19 cellular contexts compared by ENCODE assay signal in the genomic region with DNA sequence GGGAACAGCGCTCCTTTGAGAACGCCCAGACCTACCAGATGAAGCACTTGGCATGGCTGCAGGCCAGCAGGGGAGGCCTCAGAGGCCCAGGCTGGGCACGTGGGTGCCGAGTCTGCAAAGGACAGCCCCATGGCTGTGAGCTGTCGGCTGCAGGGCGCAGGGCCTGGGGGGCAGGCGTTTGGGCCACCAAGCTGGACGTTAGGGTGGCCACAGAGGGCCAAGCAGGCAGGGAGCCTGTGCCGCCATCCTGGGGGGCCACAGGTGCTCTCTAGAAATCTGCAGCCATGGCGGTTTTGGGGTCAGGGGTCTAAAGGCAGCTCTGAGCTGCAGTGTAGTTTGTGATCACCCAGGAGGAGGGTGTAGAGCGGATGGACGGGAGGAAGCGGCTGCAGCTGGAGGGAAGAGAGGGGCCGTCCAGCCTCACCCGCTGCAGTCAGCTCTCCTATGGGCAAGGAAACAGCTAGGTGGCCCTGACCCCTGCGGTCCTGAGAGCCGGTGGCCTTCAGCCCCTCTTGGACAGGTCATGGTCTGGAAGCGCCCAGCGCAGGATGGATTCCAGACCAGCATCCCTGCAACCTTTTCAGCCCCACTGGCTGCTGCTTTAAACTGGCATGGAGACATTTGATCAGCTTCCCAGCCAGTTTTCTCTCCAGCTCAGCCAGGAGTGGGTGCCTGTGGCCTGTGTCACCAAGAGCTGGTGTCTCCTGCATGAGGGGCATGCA. TPM values are rescaled to one million over a fixed set of nuclear protein-coding genes. Genes with fewer than 3 reads are reported as not detected.
A peak's percentile ranks its signal among the peaks of the same experiment; 100 is the strongest.
DNase-seq lines count a peak whose midpoint lies in the region; ATAC-seq and TF ChIP-seq lines count a peak whose summit lies in the region.
"Had no signal": no experiment of that assay in that cellular context is flagged by ENCODE, and none has a peak within 500 bp of the region (broad histone marks: within the 10 kb centered on the region; RNA-seq: fewer than 3 reads in every experiment).

No MANE protein-coding gene starts in this region.

- H3K4me1 Mint-ChIP-seq in dendritic cell treated with granulocyte-macrophage colony-stimulating factor and Interleukin-4, amounts not matched to agents 40 ng/mL and 50 ng/mL, for 4 days (ENCODE audit: low read depth), result peaks cover 21% of the 10 kb centered on the region
- H3K4me1 Mint-ChIP-seq: GM23338 had no signal

- in situ Hi-C loops in IMR-90 (cut with MboI; ENCODE audit: low sequenced_read_pairs), result no loop called here
- in situ Hi-C loops in mammary epithelial cell (cut with MboI; ENCODE audit: low sequenced_read_pairs in 2 of 2), result no loop called here

- TF ChIP-seq RAD21 in IMR-90 (IDR thresholded peaks at IDR 0.05; ENCODE audit: low read length), result no peak

- H3K56ac ChIP-seq in IMR-90 (ENCODE audit: extremely low read depth, insufficient read depth, low read length), result no peak overlapping the region

- H3K4ac ChIP-seq in IMR-90 (ENCODE audit: low read depth, low read length), result peak overlapping the region; percentile 26; the same call in 1 of the 2 replicates

- dilution Hi-C loops in IMR-90 (cut with HindIII; ENCODE audit: low sequenced_read_pairs, unreplicated experiment), result no loop called here
- dilution Hi-C loops in mammary epithelial cell (cut with HindIII; ENCODE audit: low sequenced_read_pairs), result no loop called here

- H3K14ac ChIP-seq in IMR-90 (replicated peaks; ENCODE audit: low read depth, low read length), result no peak overlapping the region

- WGBS in IMR-90 (ENCODE audit: extremely low coverage in 2 of 2, insufficient read length in 1 of 2), 2 experiments, result 89% methylated on average over 5 of the region's 19 CpGs; no CpG with 5 or more reads in 1 of the 2 experiments
- 92 to 94% methylated on average over 19 of the region's 19 CpGs for WGBS in sigmoid colon, 2 donors
- 99% methylated on average over 12 of the region's 19 CpGs for WGBS in mammary epithelial cell (ENCODE audit: low coverage, missing lambda C conversion rate)

- H3K27ac Mint-ChIP-seq in dendritic cell treated with granulocyte-macrophage colony-stimulating factor and Interleukin-4, amounts not matched to agents 40 ng/mL and 50 ng/mL, for 4 days, result peak overlapping the region; percentile 5
- H3K27ac Mint-ChIP-seq: B cell, GM23338 had no signal

- H2AK5ac ChIP-seq in IMR-90 (ENCODE audit: low read depth, low read length), result no peak overlapping the region

- no peak for DNase-seq in IMR-90
- peak in 1 of 2 donors; percentile 22 for DNase-seq in left lung
- peak; percentile 84 for DNase-seq in sigmoid colon
- no peak for DNase-seq in AG20443 (ENCODE audit: low spot score)
- no peak for DNase-seq in mammary epithelial cell
- DNase-seq in HK-2 (ENCODE audit: unreplicated experiment), result no peak
- no peak for DNase-seq in cerebellar cortex (ENCODE audit: low spot score)
- DNase-seq: CD4-positive, alpha-beta memory T cell; DMS79 treated with DMSO at 0.1 percent for 48 hours; NCI-H1048; NCI-H146; NCI-H2081 treated with DMSO at 0.1 percent for 48 hours; NCI-H524; SHP77; SK-N-SH had no signal

- no peaks in the 10 kb centered on the region for H3K27me3 ChIP-seq in IMR-90 (ENCODE audit: control insufficient read depth, insufficient read depth, low read length)
- H3K27me3 ChIP-seq in left lung, result no peaks in the 10 kb centered on the region
- H3K27me3 ChIP-seq in sigmoid colon, result no peaks in the 10 kb centered on the region
- no peaks in the 10 kb centered on the region for H3K27me3 ChIP-seq in mammary epithelial cell (ENCODE audit: insufficient read depth, low read length)

- H3K4me3 ChIP-seq in IMR-90 (ENCODE audit: insufficient read depth, low read depth, low read length) (no peak overlapping the region), left lung (no peak overlapping the region), sigmoid colon (peak overlapping the region in 1 of 4 donors; percentile 52), mammary epithelial cell (replicated peaks in 1 of 3; ENCODE audit: insufficient read depth in 1 of 3, low read depth in 2 of 3, low read length in 3 of 3) (no peak overlapping the region)
- H3K4me3 ChIP-seq: GM23338 had no signal

- H2BK15ac ChIP-seq in IMR-90 (ENCODE audit: low read depth, low read length), result no peak overlapping the region

- no peak overlapping the region for H2BK120ac ChIP-seq in IMR-90 (ENCODE audit: low read depth, low read length)

- H3K23ac ChIP-seq in IMR-90 (ENCODE audit: low read depth, low read length), result no peak overlapping the region

- H3K27me3 Mint-ChIP-seq in dendritic cell treated with granulocyte-macrophage colony-stimulating factor and Interleukin-4, amounts not matched to agents 40 ng/mL and 50 ng/mL, for 4 days, result no peaks in the 10 kb centered on the region
- H3K27me3 Mint-ChIP-seq: B cell; CD4-positive, alpha-beta memory T cell had no signal

- intact Hi-C loops in IMR-90 (cut with micrococcal nuclease) (no loop called here), left lung (cut with DNase I) (no loop called here), sigmoid colon (cut with DNase I) (loop anchor here (5.0 kb wide), 1 partner anchor 39 kb away; no protein-coding TSS in a partner anchor), mammary epithelial cell (cut with micrococcal nuclease) (no loop called here)
- intact Hi-C loops in dendritic cell treated with granulocyte-macrophage colony-stimulating factor and Interleukin-4, amounts not matched to agents 40 ng/mL and 50 ng/mL, for 4 days (cut with micrococcal nuclease), result no loop called here

- POLR2A ChIA-PET in IMR-90 (lab: Charles Lee; ENCODE audit: unreplicated experiment), result interaction anchor here (0.6 to 1.3 kb wide), 2 partner anchors 11 to 229 kb away, joined by 3 read pairs; a partner anchor contains a TSS

- H3K9me1 ChIP-seq in IMR-90 (ENCODE audit: insufficient read depth, low read length), result peaks cover 15% of the 10 kb centered on the region

- H4K8ac ChIP-seq in IMR-90 (ENCODE audit: low read depth in 2 of 2, low read length in 2 of 2), result no peak overlapping the region

- H2BK5ac ChIP-seq in IMR-90 (ENCODE audit: low read depth, low read length, poor library complexity, severe bottlenecking), result no peak overlapping the region

- no peak overlapping the region for H3K27ac ChIP-seq in IMR-90 (ENCODE audit: insufficient read depth, low read length)
- peak overlapping the region; percentile 13 to 48 for H3K27ac ChIP-seq in left lung
- peak overlapping the region in 3 of 4 donors; percentile 35 to 64 (median 48) for H3K27ac ChIP-seq in sigmoid colon
- no peak overlapping the region for H3K27ac ChIP-seq in mammary epithelial cell (ENCODE audit: insufficient read depth, low read depth, low read length)

- H4K5ac ChIP-seq in IMR-90 (ENCODE audit: low read depth, low read length), result no peak overlapping the region

- TF ChIP-seq CTCF in IMR-90 (conservative IDR thresholded peaks at IDR 0.05; ENCODE audit: low read depth, low read length) (no peak), left lung (IDR thresholded peaks at IDR 0.05) (no peak), sigmoid colon (IDR thresholded peaks at IDR 0.05) (no peak), mammary epithelial cell (conservative IDR thresholded peaks at IDR 0.05 in 1 of 2, IDR thresholded peaks at IDR 0.05 in 1 of 2; ENCODE audit: extremely low read depth in 1 of 2, insufficient read depth in 1 of 2, low read depth in 1 of 2, low read length in 2 of 2) (no peak)

- H3K79me1 ChIP-seq in IMR-90 (ENCODE audit: low read depth in 1 of 2, low read length in 2 of 2), result peaks cover 6 to 49% of the 10 kb centered on the region in 2 experiments

- peaks cover 19% of the 10 kb centered on the region for H3K36me3 Mint-ChIP-seq in dendritic cell treated with granulocyte-macrophage colony-stimulating factor and Interleukin-4, amounts not matched to agents 40 ng/mL and 50 ng/mL, for 4 days (ENCODE audit: low read depth)

- no peak overlapping the region for H4K91ac ChIP-seq in IMR-90 (ENCODE audit: insufficient read depth, low read depth, low read length)

- ATAC-seq in IMR-90 (ENCODE audit: low read depth) (no peak), left lung (no peak)
- ATAC-seq: GM23338, Panc1 had no signal

- TF ChIP-seq EP300 in sigmoid colon (IDR thresholded peaks at IDR 0.05), result no peak

- H3K9ac ChIP-seq in IMR-90 (ENCODE audit: low read depth, low read length), result no peak overlapping the region
- H3K9ac ChIP-seq in mammary epithelial cell (ENCODE audit: insufficient read depth, low read length), result no peak overlapping the region
- H3K9ac ChIP-seq: SK-N-SH had no signal

- CTCF ChIA-PET in IMR-90 (lab: Yijun Ruan, JAX), result interaction anchor here (0.9 kb wide), 1 partner anchor 12 kb away, joined by 3 read pairs; no protein-coding TSS in a partner anchor
- CTCF ChIA-PET in mammary epithelial cell (lab: Charles Lee; ENCODE audit: low non-redundant PET), result no interaction called here

- no peak overlapping the region for H2BK20ac ChIP-seq in IMR-90 (ENCODE audit: low read depth, low read length)

- H3K4me2 ChIP-seq in IMR-90 (ENCODE audit: low read depth, low read length) (no peak overlapping the region), mammary epithelial cell (ENCODE audit: insufficient read depth, low read depth, low read length) (no peak overlapping the region)
- H3K4me2 ChIP-seq: GM23338, SK-N-SH had no signal

- H3K4me3 Mint-ChIP-seq in dendritic cell treated with granulocyte-macrophage colony-stimulating factor and Interleukin-4, amounts not matched to agents 40 ng/mL and 50 ng/mL, for 4 days, result no peak overlapping the region
- H3K4me3 Mint-ChIP-seq: B cell; CD4-positive, alpha-beta memory T cell; GM23338 had no signal

- H4K20me1 ChIP-seq in IMR-90 (ENCODE audit: insufficient read depth, low read length) (peaks cover 11% of the 10 kb centered on the region), mammary epithelial cell (ENCODE audit: insufficient read depth, low read length) (no peaks in the 10 kb centered on the region)

- H3K9me3 Mint-ChIP-seq in dendritic cell treated with granulocyte-macrophage colony-stimulating factor and Interleukin-4, amounts not matched to agents 40 ng/mL and 50 ng/mL, for 4 days, result no peaks in the 10 kb centered on the region
- H3K9me3 Mint-ChIP-seq: CD4-positive, alpha-beta memory T cell; GM23338 had no signal

- H2AK9ac ChIP-seq in IMR-90 (replicated peaks; ENCODE audit: low read depth, low read length, poor library complexity), result peak overlapping the region; percentile 0

- H3K18ac ChIP-seq in IMR-90 (ENCODE audit: low read depth, low read length), result no peak overlapping the region

- H3K9me3 ChIP-seq in IMR-90 (ENCODE audit: control insufficient read depth, insufficient read depth, low read length) (peaks cover 2% of the 10 kb centered on the region; the same call in 1 of the 2 replicates), left lung (peaks cover 0 to 2% of the 10 kb centered on the region in 2 donors), sigmoid colon (no peaks in the 10 kb centered on the region), mammary epithelial cell (replicated peaks; ENCODE audit: insufficient read depth, low read length) (peaks cover 3% of the 10 kb centered on the region)
- H3K9me3 ChIP-seq: SK-N-SH had no signal

- no peak for TF ChIP-seq POLR2A in IMR-90 (IDR thresholded peaks at IDR 0.05; ENCODE audit: low read depth, low read length)
- no peak for TF ChIP-seq POLR2A in sigmoid colon (IDR thresholded peaks at IDR 0.05)

- no TSS peak for BruUV-seq in IMR-90 (replicated peaks; lab: Mats Ljungman, UMichigan)
- no TSS peak for BruUV-seq in mammary epithelial cell (replicated peaks; lab: Mats Ljungman, UMichigan)

- peaks cover 11% of the 10 kb centered on the region for H3K4me1 ChIP-seq in IMR-90 (ENCODE audit: control insufficient read depth, insufficient read depth, low read length)
- H3K4me1 ChIP-seq in left lung, result peaks cover 0 to 32% of the 10 kb centered on the region in 2 donors
- H3K4me1 ChIP-seq in sigmoid colon, result peaks cover 0 to 38% (median 16%) of the 10 kb centered on the region in 4 donors
- peaks cover 2% of the 10 kb centered on the region for H3K4me1 ChIP-seq in mammary epithelial cell (ENCODE audit: insufficient read depth, low read length)

- H3K79me2 ChIP-seq in mammary epithelial cell (ENCODE audit: insufficient read depth, low read length), result peaks cover 26% of the 10 kb centered on the region

- H3K36me3 ChIP-seq in IMR-90 (ENCODE audit: control insufficient read depth, insufficient read depth, low read length), result 0 out of 2 replicates have a peak, but pooled peaks cover 4% of the 10 kb centered on the region
- peaks cover 0 to 6% of the 10 kb centered on the region in 2 donors for H3K36me3 ChIP-seq in left lung
- peaks cover 0 to 9% (median 7%) of the 10 kb centered on the region in 4 donors for H3K36me3 ChIP-seq in sigmoid colon
- no peaks in the 10 kb centered on the region for H3K36me3 ChIP-seq in mammary epithelial cell (ENCODE audit: insufficient read depth, low read length)

- H2AFZ ChIP-seq in IMR-90 (replicated peaks; ENCODE audit: low read length, poor library complexity), result no peak overlapping the region
- no peak overlapping the region for H2AFZ ChIP-seq in mammary epithelial cell (ENCODE audit: low read depth, low read length)
- H2AFZ ChIP-seq: GM23338 had no signal

RNA-seq across cellular contexts. Expression of a gene that starts 11.0 kb away (rescaled TPM):
- total RNA-seq in IMR-90 (2012; rRNA removed) (1.7 and 2.0 TPM in 2 replicates), left lung (10 to 100 TPM; 13.2 to 13.5 TPM), sigmoid colon (10 to 100 TPM in 2 of 4 donors, 1 to 10 TPM in 2; 2.9 to 14.0 (median 7.3) TPM), mammary epithelial cell (1 to 10 TPM; 7.0 to 8.0 TPM)
- polyA plus RNA-seq in IMR-90 (2012; rRNA removed) (2.6 TPM in 2 replicates), sigmoid colon (1 to 10 TPM; 3.7 to 8.0 (median 4.8) TPM), mammary epithelial cell (2.6 TPM)
- polyA plus RNA-seq in IMR-90 (2012; cell fraction: cytosol; rRNA removed), result 3.8 and 4.0 TPM in 2 replicates
- polyA plus RNA-seq in IMR-90 (2012; cell fraction: nucleus; rRNA removed; ENCODE audit: low replicate concordance), result 4.9 and 9.5 TPM in 2 replicates
- 3.0 TPM for polyA minus RNA-seq in mammary epithelial cell

RNA-seq across cellular contexts. Expression of a gene that starts 26.9 kb away (rescaled TPM):
- 1.1 and 1.4 TPM in 2 replicates for total RNA-seq in IMR-90 (2012; rRNA removed)
- 1.7 and 2.6 TPM in 2 replicates for polyA plus RNA-seq in IMR-90 (2012; rRNA removed)
- 1.5 and 2.6 TPM in 2 replicates for polyA plus RNA-seq in IMR-90 (2012; cell fraction: cytosol; rRNA removed)
- polyA plus RNA-seq in IMR-90 (2012; cell fraction: nucleus; rRNA removed; ENCODE audit: low replicate concordance), result 2.1 and 4.8 TPM in 2 replicates
- 1 to 10 TPM; 2.3 to 4.9 TPM for total RNA-seq in left lung
- 1 to 10 TPM; 4.2 to 6.4 (median 4.9) TPM for total RNA-seq in sigmoid colon
- polyA plus RNA-seq in sigmoid colon, result under 1 TPM in 2 of 3 donors, not detected in 1; 0.60 to 0.99 TPM
- total RNA-seq in mammary epithelial cell, result under 1 TPM; 0.33 to 0.47 TPM
- 0.14 TPM for polyA plus RNA-seq in mammary epithelial cell
- polyA minus RNA-seq in mammary epithelial cell, result not detected
- polyA plus RNA-seq: CD4-positive, alpha-beta memory T cell had no signal

RNA-seq across cellular contexts. Expression of a gene that starts 31.2 kb away (rescaled TPM):
- total RNA-seq in IMR-90 (2012; rRNA removed), result 4.1 and 4.2 TPM in 2 replicates
- 9.5 and 10.0 TPM in 2 replicates for polyA plus RNA-seq in IMR-90 (2012; rRNA removed)
- polyA plus RNA-seq in IMR-90 (2012; cell fraction: cytosol; rRNA removed), result 3.6 and 7.2 TPM in 2 replicates
- 69.7 and 96.2 TPM in 2 replicates for polyA plus RNA-seq in IMR-90 (2012; cell fraction: nucleus; rRNA removed; ENCODE audit: low replicate concordance)
- 10 to 100 TPM; 20.3 to 21.2 TPM for total RNA-seq in left lung
- total RNA-seq in sigmoid colon, result 10 to 100 TPM; 12.1 to 21.0 (median 16.3) TPM
- 10 to 100 TPM in 1 of 3 donors, 1 to 10 TPM in 1, under 1 TPM in 1; 0.92 to 13.1 (median 2.4) TPM for polyA plus RNA-seq in sigmoid colon
- 10 to 100 TPM; 19.6 to 40.5 TPM for total RNA-seq in mammary epithelial cell
- 2.0 TPM for polyA plus RNA-seq in mammary epithelial cell
- polyA minus RNA-seq in mammary epithelial cell, result 7.8 TPM

RNA-seq across cellular contexts. Expression of a gene that starts 36.5 kb away (rescaled TPM):
- total RNA-seq in IMR-90 (2012; rRNA removed), result 465 and 524 TPM in 2 replicates
- polyA plus RNA-seq in IMR-90 (2012; rRNA removed), result 548 and 630 TPM in 2 replicates
- polyA plus RNA-seq in IMR-90 (2012; cell fraction: cytosol; rRNA removed), result 522 and 1,067 TPM in 2 replicates
- 571 and 1,090 TPM in 2 replicates for polyA plus RNA-seq in IMR-90 (2012; cell fraction: nucleus; rRNA removed; ENCODE audit: low replicate concordance)
- total RNA-seq in left lung, result 100 to 1,000 TPM; 217 to 221 TPM
- 100 to 1,000 TPM; 225 to 366 (median 303) TPM for total RNA-seq in sigmoid colon
- 100 to 1,000 TPM; 391 to 668 (median 656) TPM for polyA plus RNA-seq in sigmoid colon
- 100 to 1,000 TPM; 229 to 242 TPM for total RNA-seq in mammary epithelial cell
- 461 TPM for polyA plus RNA-seq in mammary epithelial cell
- 86.1 TPM for polyA minus RNA-seq in mammary epithelial cell

Comparison
In these comparisons a context has a peak if more than half of its experiments do, and no peak if none do; other contexts are left out.
1. H3K27ac ChIP-seq: peak in left lung (2 of 2) and sigmoid colon (3 of 4); none in IMR-90 (single experiment) and mammary epithelial cell (single experiment).